Comparison of ENCODE assay signal across 17 cellular contexts in genomic region chr14:36452850-36453249, GRCh38.
"Had no signal": no experiment of that assay in that cellular context is flagged by ENCODE, and none has a peak within 500 bp of the region (broad histone marks: within the 10 kb centered on the region; RNA-seq: fewer than 3 reads in every experiment).

No MANE protein-coding gene starts in this region.

- H3K36me3 ChIP-seq: gastrocnemius medialis, ovary, sigmoid colon, stomach had no signal

- H3K4me1 ChIP-seq: gastrocnemius medialis, sigmoid colon, stomach, testis had no signal

- DNase-seq: activated CD4-positive, alpha-beta memory T cell treated with anti-CD3 and anti-CD28 coated beads for 36 hours; activated CD4-positive, alpha-beta T cell treated with anti-CD3 and anti-CD28 coated beads for 1 hour; activated naive CD4-positive, alpha-beta T cell treated with anti-CD3 and anti-CD28 coated beads, Interleukin-2, amount 10 ng/mL, durations not matched to agents 7 days and 5 days; activated T-cell treated with anti-CD3 and anti-CD28 coated beads, Interleukin-2, amount 50 U/mL, for 24 hours; dorsolateral prefrontal cortex; endodermal cell; erythroblast; gastrocnemius medialis; left colon; ovary; sigmoid colon; stimulated activated CD4-positive, alpha-beta T cell treated with anti-CD3 and anti-CD28 coated beads, Interleukin-1b, Interleukin-23, amount 100 ng/mL, for 48 hours; stomach; testis had no signal

- H3K4me3 ChIP-seq: dorsolateral prefrontal cortex, gastrocnemius medialis, lung, ovary, sigmoid colon, stomach, testis had no signal

- H3K27me3 ChIP-seq: gastrocnemius medialis, ovary, sigmoid colon, stomach, testis had no signal

- H3K9me3 ChIP-seq: gastrocnemius medialis, ovary, sigmoid colon, stomach, testis had no signal

- ATAC-seq: gastrocnemius medialis, left colon had no signal

- FAIRE-seq: islet of Langerhans had no signal

- H3K27ac ChIP-seq: dorsolateral prefrontal cortex, gastrocnemius medialis, ovary, sigmoid colon, stomach, testis, VCaP had no signal
